ENCODE assay signal across 8 cellular contexts in the genomic region with DNA sequence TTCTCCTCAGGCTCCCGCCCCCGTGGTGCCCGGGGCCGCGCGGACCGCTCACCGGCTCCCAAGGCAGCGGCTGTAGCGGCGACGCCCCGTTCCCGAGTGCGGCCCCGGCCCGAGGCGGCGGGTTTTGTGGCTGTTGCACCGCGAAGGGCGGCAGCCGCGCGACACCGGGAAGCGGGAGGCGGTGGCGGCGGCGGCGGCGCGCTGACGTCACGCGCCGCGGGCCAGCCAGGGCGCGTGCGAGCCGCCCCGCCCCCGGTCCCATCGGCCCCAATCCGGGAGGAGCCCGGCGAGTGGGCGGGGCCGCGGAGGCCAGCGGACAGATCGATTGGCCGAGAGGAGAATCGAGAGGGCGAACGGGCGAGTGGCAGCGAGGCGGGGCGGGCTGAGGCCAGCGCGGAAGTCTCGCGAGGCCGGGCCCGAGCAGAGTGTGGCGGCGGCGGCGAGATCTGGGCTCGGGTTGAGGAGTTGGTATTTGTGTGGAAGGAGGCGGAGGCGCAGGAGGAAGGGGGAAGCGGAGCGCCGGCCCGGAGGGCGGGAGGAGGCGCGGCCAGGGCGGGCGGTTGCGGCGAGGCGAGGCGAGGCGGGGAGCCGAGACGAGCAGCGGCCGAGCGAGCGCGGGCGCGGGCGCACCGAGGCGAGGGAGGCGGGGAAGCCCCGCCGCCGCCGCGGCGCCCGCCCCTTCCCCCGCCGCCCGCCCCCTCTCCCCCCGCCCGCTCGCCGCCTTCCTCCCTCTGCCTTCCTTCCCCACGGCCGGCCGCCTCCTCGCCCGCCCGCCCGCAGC. TPM values are rescaled to one million over a fixed set of nuclear protein-coding genes. Genes with fewer than 3 reads are reported as not detected.
DNase-seq lines count a peak whose midpoint lies in the region; ATAC-seq lines count a peak whose summit lies in the region.

YY1 (plus strand) TSS at position 726 of the 781 bp plus-strand sequence. CDS start 101 bp downstream, outside the sequence.

- DNase-seq in COLO829 (ENCODE audit: low spot score) (peak; percentile 94), HT-29 (ENCODE audit: low spot score) (peak; percentile 92), medulla oblongata (ENCODE audit: extremely low spot score) (peak; percentile 98)
- peak; percentile 98 for DNase-seq in NK-92 treated with Interleukin-12 subunit alpha and Interleukin-12 subunit beta, amount 100 ng/mL, for 24 hours (lab: John Stamatoyannopoulos, UW)
- DNase-seq in activated CD8-positive, alpha-beta memory T cell treated with anti-CD3 and anti-CD28 coated beads for 24 hours: peak; percentile 99
- DNase-seq in effector CD4-positive, alpha-beta T cell: peak; percentile 99
- DNase-seq in stimulated activated CD4-positive, alpha-beta T cell treated with anti-CD3 and anti-CD28 coated beads, TNF-alpha, amount 100 ng/mL, for 48 hours (ENCODE audit: low read depth in 3 of 3): peak; percentile 98 to 99 (median 99)

- ATAC-seq in GM21360 (IDR thresholded peaks at IDR 0.05; ENCODE audit: unreplicated experiment): peak; percentile 71

RNA-seq across cellular contexts. Expression of gene YY1, which starts in this region (rescaled TPM):
- 62.7 and 63.2 TPM in 2 replicates for total RNA-seq in HT-29 (2014; rRNA removed; shearing (Covaris generic))

Comparison
In these comparisons a context has a peak if more than half of its experiments do, and no peak if none do; other contexts are left out.
1. Peak in every context shown above with its lines: DNase-seq and ATAC-seq.